25 cellular contexts compared by ENCODE assay signal in the genomic region with DNA sequence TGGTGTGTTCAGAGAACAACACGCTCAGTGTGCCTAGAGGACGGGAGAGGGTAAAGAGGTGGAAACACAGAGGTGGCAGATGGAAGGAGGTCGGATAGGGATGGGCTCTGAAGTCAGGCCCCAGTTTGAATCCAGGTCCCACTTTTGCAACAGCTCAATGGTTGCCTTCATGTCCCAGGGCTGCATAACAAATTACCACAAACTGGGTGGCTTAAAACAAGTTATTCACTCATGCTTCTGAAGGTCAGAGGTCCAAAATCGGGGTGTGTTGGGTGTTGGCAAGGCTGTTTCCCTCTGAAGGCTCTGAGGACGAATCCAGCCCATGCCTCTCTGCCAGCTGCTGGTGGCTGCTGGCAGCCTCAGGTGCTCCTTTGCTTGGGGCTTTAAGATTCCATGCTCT. TPM values are rescaled to one million over a fixed set of nuclear protein-coding genes. Genes with fewer than 3 reads are reported as not detected.
DNase-seq lines count a peak whose midpoint lies in the region; ATAC-seq and TF ChIP-seq lines count a peak whose summit lies in the region.
"Had no signal": no experiment of that assay in that cellular context is flagged by ENCODE, and none has a peak within 500 bp of the region (broad histone marks: within the 10 kb centered on the region; RNA-seq: fewer than 3 reads in every experiment).

No MANE protein-coding gene starts in this region.

- no peak overlapping the region for H4K5ac ChIP-seq in H9 (ENCODE audit: insufficient read length, low read depth, low read length)

- DNase-seq in H9, result no peak
- no peak for DNase-seq in WTC11 (ENCODE audit: low spot score)
- no peak for DNase-seq in nephron progenitor cell
- DNase-seq in osteocyte (ENCODE audit: extremely low spot score, unreplicated experiment), result peak; percentile 51
- no peak for DNase-seq in medulla oblongata (ENCODE audit: extremely low spot score)
- DNase-seq in GM03348 (ENCODE audit: low spot score), result no peak
- no peak for DNase-seq in stimulated activated CD4-positive, alpha-beta T cell treated with anti-CD3 and anti-CD28 coated beads, Interleukin-1b, Interleukin-23, amount 100 ng/mL, for 48 hours
- DNase-seq in chondrocyte (ENCODE audit: low spot score), result no peak
- DNase-seq: 8988T; ACHN; BE2C; C1 segment of cervical spinal cord; CD4-positive, alpha-beta memory T cell; CD4-positive, CD25-positive, alpha-beta regulatory T cell; CD8-positive, alpha-beta memory T cell; COR-L47; DMS 273 treated with DMSO at 0.1 percent for 48 hours; DMS153; DMS53; DMS79; DND-41; EL; GDM1 had no signal

- no peaks in the 10 kb centered on the region for H3K79me2 ChIP-seq in H9 (ENCODE audit: insufficient read depth, low read length)

- no peak overlapping the region for H3K56ac ChIP-seq in H9 (ENCODE audit: insufficient read length, low read depth, low read length)

- H4K20me1 ChIP-seq in H9 (ENCODE audit: control insufficient read depth, insufficient read depth, insufficient read length), result no peaks in the 10 kb centered on the region
- H4K20me1 ChIP-seq: BLaER1 had no signal

- H3K4me1 Mint-ChIP-seq in H9 (peaks cover 24 to 25% of the 10 kb centered on the region in 2 experiments), WTC11 (peaks cover 7% of the 10 kb centered on the region), nephron progenitor cell (peaks cover 8% of the 10 kb centered on the region), osteocyte (ENCODE audit: unreplicated experiment) (peaks cover 3% of the 10 kb centered on the region), chondrocyte (ENCODE audit: low read depth) (peaks cover 9% of the 10 kb centered on the region)
- H3K4me1 Mint-ChIP-seq: CD4-positive, CD25-positive, alpha-beta regulatory T cell had no signal

- no peak overlapping the region for H3K18ac ChIP-seq in H9 (ENCODE audit: insufficient read length, low read depth, low read length)

- no peaks in the 10 kb centered on the region for H3K9me3 ChIP-seq in H9 (ENCODE audit: control insufficient read depth, low read depth, low read length)
- H3K9me3 ChIP-seq: BE2C, BLaER1 had no signal

- H3K4me2 ChIP-seq in H9 (ENCODE audit: insufficient read depth, insufficient read length, low read length), result no peak overlapping the region
- H3K4me2 ChIP-seq: BLaER1 had no signal

- H2AK5ac ChIP-seq in H9 (ENCODE audit: insufficient read length, low read length), result no peak overlapping the region

- no peaks in the 10 kb centered on the region for H3K79me1 ChIP-seq in H9 (ENCODE audit: insufficient read depth, low read depth, low read length, poor library complexity, severe bottlenecking)

- H3K27me3 Mint-ChIP-seq in H9 (ENCODE audit: low read depth), result no peaks in the 10 kb centered on the region; the same call in none of the 2 replicates
- no peaks in the 10 kb centered on the region for H3K27me3 Mint-ChIP-seq in WTC11 (ENCODE audit: low read depth)
- peaks cover 11% of the 10 kb centered on the region for H3K27me3 Mint-ChIP-seq in nephron progenitor cell (ENCODE audit: low read depth, poor library complexity)
- H3K27me3 Mint-ChIP-seq in osteocyte (ENCODE audit: unreplicated experiment), result no peaks in the 10 kb centered on the region
- no peaks in the 10 kb centered on the region for H3K27me3 Mint-ChIP-seq in chondrocyte (ENCODE audit: low read depth)
- H3K27me3 Mint-ChIP-seq: CD4-positive, alpha-beta memory T cell; CD8-positive, alpha-beta memory T cell had no signal

- CTCF ChIA-PET in WTC11 (lab: Charles Lee), result no interaction called here

- H2AFZ ChIP-seq in H9 (ENCODE audit: low read length), result no peak overlapping the region

- H3K9me3 Mint-ChIP-seq in H9 (no peaks in the 10 kb centered on the region), WTC11 (no peaks in the 10 kb centered on the region), nephron progenitor cell (no peaks in the 10 kb centered on the region), osteocyte (ENCODE audit: unreplicated experiment) (no peaks in the 10 kb centered on the region), chondrocyte (ENCODE audit: low read depth) (no peaks in the 10 kb centered on the region)
- H3K9me3 Mint-ChIP-seq: CD14-positive monocyte; CD4-positive, alpha-beta memory T cell; CD4-positive, CD25-positive, alpha-beta regulatory T cell; CD8-positive, alpha-beta memory T cell had no signal

- H3K36me3 Mint-ChIP-seq in H9 (ENCODE audit: insufficient read depth in 1 of 3, low read depth in 3 of 3) (no peaks in the 10 kb centered on the region), WTC11 (no peaks in the 10 kb centered on the region), nephron progenitor cell (ENCODE audit: low read depth) (no peaks in the 10 kb centered on the region), osteocyte (ENCODE audit: unreplicated experiment) (no peaks in the 10 kb centered on the region), chondrocyte (ENCODE audit: low read depth) (no peaks in the 10 kb centered on the region)
- H3K36me3 Mint-ChIP-seq: CD14-positive monocyte; CD4-positive, alpha-beta memory T cell; CD4-positive, CD25-positive, alpha-beta regulatory T cell; CD8-positive, alpha-beta memory T cell had no signal

- no peaks in the 10 kb centered on the region for H3K27me3 ChIP-seq in H9 (ENCODE audit: insufficient read depth, low read length)
- H3K27me3 ChIP-seq: BE2C, BLaER1 had no signal

- no peak overlapping the region for H3K27ac ChIP-seq in H9 (ENCODE audit: insufficient read length, low read depth, low read length)
- H3K27ac ChIP-seq: BLaER1 had no signal

- no peak overlapping the region for H2BK15ac ChIP-seq in H9 (ENCODE audit: low read depth, low read length)

- no peak for TF ChIP-seq CTCF in H9 (conservative IDR thresholded peaks at IDR 0.05)
- TF ChIP-seq CTCF in WTC11 (IDR thresholded peaks at IDR 0.05), result no peak
- TF ChIP-seq CTCF in nephron progenitor cell (IDR thresholded peaks at IDR 0.05), result no peak
- no peak for TF ChIP-seq CTCF in osteocyte (IDR thresholded peaks at IDR 0.05)
- TF ChIP-seq CTCF in chondrocyte (IDR thresholded peaks at IDR 0.05), result no peak

- H2BK20ac ChIP-seq in H9 (ENCODE audit: low read depth, low read length, poor library complexity, severe bottlenecking), result no peak overlapping the region

- no peak overlapping the region for H3K9ac ChIP-seq in H9 (ENCODE audit: extremely low read depth, insufficient read length, low read length)
- H3K9ac ChIP-seq: BLaER1 had no signal

- no peaks in the 10 kb centered on the region for H3K4me1 ChIP-seq in H9 (ENCODE audit: insufficient read depth, low read length)
- H3K4me1 ChIP-seq: BE2C had no signal

- H4K8ac ChIP-seq in H9 (replicated peaks; ENCODE audit: insufficient read length, low read depth, low read length), result peak overlapping the region; percentile 40

- no CpG with 5 or more reads among the region's 5 CpGs for WGBS in H9 (ENCODE audit: extremely low coverage, insufficient read length, low lambda C conversion rate)

- H2BK120ac ChIP-seq in H9 (ENCODE audit: low read depth, low read length, poor library complexity, severe bottlenecking), result no peak overlapping the region

- H3K23ac ChIP-seq in H9 (ENCODE audit: insufficient read length, low read depth, low read length), result no peak overlapping the region

- no peak overlapping the region; a peak in 1 of 7 replicates for H3K27ac Mint-ChIP-seq in H9
- H3K27ac Mint-ChIP-seq in WTC11, result no peak overlapping the region
- H3K27ac Mint-ChIP-seq in nephron progenitor cell, result peak overlapping the region; percentile 15
- H3K27ac Mint-ChIP-seq in osteocyte (ENCODE audit: unreplicated experiment), result no peak overlapping the region
- H3K27ac Mint-ChIP-seq in chondrocyte (ENCODE audit: unreplicated experiment), result no peak overlapping the region
- H3K27ac Mint-ChIP-seq: CD4-positive, alpha-beta memory T cell; CD4-positive, CD25-positive, alpha-beta regulatory T cell; CD8-positive, alpha-beta memory T cell had no signal

- no peak overlapping the region for H3K4ac ChIP-seq in H9 (ENCODE audit: low read depth, low read length)

- H3K4me3 Mint-ChIP-seq in H9 (no peak overlapping the region), WTC11 (no peak overlapping the region), nephron progenitor cell (no peak overlapping the region), osteocyte (ENCODE audit: unreplicated experiment) (no peak overlapping the region), chondrocyte (ENCODE audit: unreplicated experiment) (no peak overlapping the region)
- H3K4me3 Mint-ChIP-seq: CD14-positive monocyte; CD4-positive, alpha-beta memory T cell; CD4-positive, CD25-positive, alpha-beta regulatory T cell; CD8-positive, alpha-beta memory T cell had no signal

- H2BK12ac ChIP-seq in H9 (ENCODE audit: insufficient read length, low read depth, low read length), result no peak overlapping the region

- H2BK5ac ChIP-seq in H9 (ENCODE audit: insufficient read length, low read length), result no peak overlapping the region

- H4K91ac ChIP-seq in H9 (ENCODE audit: insufficient read length, low read depth, low read length), result no peak overlapping the region

- no peaks in the 10 kb centered on the region for H3K23me2 ChIP-seq in H9 (ENCODE audit: insufficient read length, low read depth, low read length, poor library complexity, severe bottlenecking)

- POLR2A ChIA-PET in WTC11 (lab: Charles Lee), result interaction anchor here (0.6 kb wide), 1 partner anchor 318 kb away, joined by 5 read pairs; no protein-coding TSS in a partner anchor

- no peak overlapping the region; the same call in 1 of the 2 replicates for H3K14ac ChIP-seq in H9 (ENCODE audit: insufficient read depth, low read length)

- ATAC-seq in WTC11, result no peak

- no peak overlapping the region for H3T11ph ChIP-seq in H9 (ENCODE audit: low read length)

TF ChIP-seq in WTC11, 78 proteins besides CTCF, POLR2A, EP300 and RAD21 (continues in another document):
- no peak for TF ChIP-seq TCF7 (CRISPR knock-in tag; IDR thresholded peaks at IDR 0.05; ENCODE audit: low read depth)
- TF ChIP-seq, protein P1, sequence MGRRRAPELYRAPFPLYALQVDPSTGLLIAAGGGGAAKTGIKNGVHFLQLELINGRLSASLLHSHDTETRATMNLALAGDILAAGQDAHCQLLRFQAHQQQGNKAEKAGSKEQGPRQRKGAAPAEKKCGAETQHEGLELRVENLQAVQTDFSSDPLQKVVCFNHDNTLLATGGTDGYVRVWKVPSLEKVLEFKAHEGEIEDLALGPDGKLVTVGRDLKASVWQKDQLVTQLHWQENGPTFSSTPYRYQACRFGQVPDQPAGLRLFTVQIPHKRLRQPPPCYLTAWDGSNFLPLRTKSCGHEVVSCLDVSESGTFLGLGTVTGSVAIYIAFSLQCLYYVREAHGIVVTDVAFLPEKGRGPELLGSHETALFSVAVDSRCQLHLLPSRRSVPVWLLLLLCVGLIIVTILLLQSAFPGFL (CRISPR knock-in tag; IDR thresholded peaks at IDR 0.05; ENCODE audit: borderline replicate concordance), result no peak
- TF ChIP-seq RORB (CRISPR knock-in tag; IDR thresholded peaks at IDR 0.05), result no peak

RNA-seq across cellular contexts. Expression of a gene that starts 12.7 kb away (rescaled TPM):
- total RNA-seq in H9 (2021) (39.5 and 43.0 TPM in 2 replicates), WTC11 (2021) (37.1 to 41.7 TPM (median 39.4 TPM) in 3 replicates), osteocyte (99.9 and 118 TPM in 2 replicates), chondrocyte (57.5 to 69.3 TPM (median 62.6 TPM) in 3 replicates)

RNA-seq across cellular contexts. Expression of a gene that starts 39.0 kb away (rescaled TPM):
- total RNA-seq in H9 (2021) (4.6 and 5.1 TPM in 2 replicates), WTC11 (2021) (3.8 to 5.4 TPM (median 5.0 TPM) in 3 replicates), osteocyte (7.0 and 7.3 TPM in 2 replicates), chondrocyte (3.8 to 4.9 TPM (median 4.0 TPM) in 3 replicates)
